1 cellular context compared by ENCODE assay signal in the genomic region with DNA sequence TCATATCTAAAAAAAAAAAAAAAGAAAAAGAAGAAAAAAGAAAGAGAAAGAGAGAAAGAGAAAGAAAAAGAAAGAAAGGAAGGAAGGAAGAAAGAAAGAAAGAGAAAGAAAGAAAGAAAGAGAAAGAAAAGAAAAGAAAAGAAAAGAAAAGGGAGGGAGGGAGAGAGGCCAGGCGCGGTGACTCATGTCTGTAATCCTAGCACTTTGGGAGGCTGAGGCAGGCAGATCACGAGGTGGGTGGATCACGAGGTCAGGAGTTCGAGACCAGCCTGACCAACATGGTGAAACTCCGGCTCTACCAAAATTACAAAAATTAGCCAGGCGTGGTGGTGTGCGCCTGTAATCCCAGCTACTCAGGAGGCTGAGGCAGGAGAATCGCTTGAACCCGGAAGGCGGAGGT.
TF ChIP-seq lines count a peak whose summit lies in the region.

No MANE protein-coding gene starts in this region.

TF ChIP-seq in HepG2, 621 proteins besides CTCF, POLR2A, EP300 and RAD21:
- TF ChIP-seq, protein P1, sequence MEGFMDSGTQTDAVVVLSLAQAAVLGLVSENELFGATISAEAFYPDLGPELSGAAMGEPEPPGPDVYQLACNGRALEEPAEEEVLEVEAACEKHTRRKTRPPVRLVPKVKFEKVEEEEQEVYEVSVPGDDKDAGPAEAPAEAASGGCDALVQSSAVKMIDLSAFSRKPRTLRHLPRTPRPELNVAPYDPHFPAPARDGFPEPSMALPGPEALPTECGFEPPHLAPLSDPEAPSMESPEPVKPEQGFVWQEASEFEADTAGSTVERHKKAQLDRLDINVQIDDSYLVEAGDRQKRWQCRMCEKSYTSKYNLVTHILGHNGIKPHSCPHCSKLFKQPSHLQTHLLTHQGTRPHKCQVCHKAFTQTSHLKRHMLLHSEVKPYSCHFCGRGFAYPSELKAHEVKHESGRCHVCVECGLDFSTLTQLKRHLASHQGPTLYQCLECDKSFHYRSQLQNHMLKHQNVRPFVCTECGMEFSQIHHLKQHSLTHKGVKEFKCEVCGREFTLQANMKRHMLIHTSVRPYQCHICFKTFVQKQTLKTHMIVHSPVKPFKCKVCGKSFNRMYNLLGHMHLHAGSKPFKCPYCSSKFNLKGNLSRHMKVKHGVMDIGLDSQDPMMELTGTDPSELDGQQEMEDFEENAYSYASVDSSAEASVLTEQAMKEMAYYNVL (CRISPR knock-in tag; IDR thresholded peaks at IDR 0.05; ENCODE audit: borderline replicate concordance) = 0 out of 2 replicates have a peak, but pooled peaks have one; percentile 1
- TF ChIP-seq U2AF2 (IDR thresholded peaks at IDR 0.05; ENCODE audit: low read depth, low read length) (peak; percentile 69; the same call in 1 of the 2 replicates), FOSL2 (CRISPR knock-in tag; IDR thresholded peaks at IDR 0.05) (0 out of 2 replicates have a peak, but pooled peaks have one; percentile 4), ZNF430 (CRISPR knock-in tag; IDR thresholded peaks at IDR 0.05) (0 out of 2 replicates have a peak, but pooled peaks have one; percentile 15), SRY (CRISPR knock-in tag; IDR thresholded peaks at IDR 0.05) (0 out of 2 replicates have a peak, but pooled peaks have one; percentile 26), NBN (conservative IDR thresholded peaks at IDR 0.05) (0 out of 2 replicates have a peak, but pooled peaks have one; percentile 11), ZFY (CRISPR knock-in tag; IDR thresholded peaks at IDR 0.05) (0 out of 2 replicates have a peak, but pooled peaks have one; percentile 10)
- TF ChIP-seq, protein P2, sequence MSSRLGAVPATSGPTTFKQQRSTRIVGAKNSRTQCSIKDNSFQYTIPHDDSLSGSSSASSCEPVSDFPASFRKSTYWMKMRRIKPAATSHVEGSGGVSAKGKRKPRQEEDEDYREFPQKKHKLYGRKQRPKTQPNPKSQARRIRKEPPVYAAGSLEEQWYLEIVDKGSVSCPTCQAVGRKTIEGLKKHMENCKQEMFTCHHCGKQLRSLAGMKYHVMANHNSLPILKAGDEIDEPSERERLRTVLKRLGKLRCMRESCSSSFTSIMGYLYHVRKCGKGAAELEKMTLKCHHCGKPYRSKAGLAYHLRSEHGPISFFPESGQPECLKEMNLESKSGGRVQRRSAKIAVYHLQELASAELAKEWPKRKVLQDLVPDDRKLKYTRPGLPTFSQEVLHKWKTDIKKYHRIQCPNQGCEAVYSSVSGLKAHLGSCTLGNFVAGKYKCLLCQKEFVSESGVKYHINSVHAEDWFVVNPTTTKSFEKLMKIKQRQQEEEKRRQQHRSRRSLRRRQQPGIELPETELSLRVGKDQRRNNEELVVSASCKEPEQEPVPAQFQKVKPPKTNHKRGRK (CRISPR knock-in tag; IDR thresholded peaks at IDR 0.05) = peak; percentile 99
